In the genomic region with DNA sequence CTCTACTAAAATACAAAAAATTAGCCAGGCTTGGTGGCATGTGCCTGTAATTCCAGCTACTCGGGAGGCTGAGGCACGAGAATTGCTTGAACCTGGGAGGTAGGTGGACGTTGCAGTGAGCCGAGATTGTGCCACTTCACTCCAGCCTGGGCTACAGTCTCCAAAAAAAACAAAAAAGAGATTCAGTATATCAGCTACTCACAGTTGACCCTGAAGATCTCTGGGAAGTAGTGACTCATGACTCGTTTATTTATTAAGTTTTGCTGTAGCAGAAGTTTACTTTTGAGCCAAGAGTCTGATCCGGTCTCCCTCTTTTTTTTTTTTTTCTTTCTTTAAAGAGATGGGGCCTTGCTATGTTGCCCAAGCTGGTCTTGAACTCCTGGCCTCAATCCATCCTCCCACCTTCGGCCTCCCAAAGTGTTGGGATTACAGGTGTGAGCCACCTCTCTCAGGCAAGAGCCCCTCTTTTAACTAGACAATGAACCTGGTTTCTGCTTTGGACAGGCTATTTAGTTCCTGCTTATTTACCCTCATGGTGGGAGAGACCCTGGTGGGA, we compare ENCODE assay signal across 6 cellular contexts. TPM values are rescaled to one million over a fixed set of nuclear protein-coding genes. Genes with fewer than 3 reads are reported as not detected.
DNase-seq lines count a peak whose midpoint lies in the region; ATAC-seq lines count a peak whose summit lies in the region.

No MANE protein-coding gene starts in this region.

- no peak overlapping the region for H3K4me3 Mint-ChIP-seq in memory B cell

- no peak overlapping the region for H2BK12ac ChIP-seq in trophoblast cell (ENCODE audit: low read length)

- peaks cover 7% of the 10 kb centered on the region for H3K79me1 ChIP-seq in trophoblast cell (ENCODE audit: low read length)

- no peak overlapping the region for H2AFZ ChIP-seq in trophoblast cell (ENCODE audit: insufficient read depth, low read length, poor library complexity)

- H3K4me2 ChIP-seq in trophoblast cell (ENCODE audit: low read length): no peak overlapping the region

- H3K27me3 Mint-ChIP-seq in memory B cell: no peaks in the 10 kb centered on the region

- WGBS in trophoblast cell (ENCODE audit: extremely low coverage, insufficient coverage, insufficient read length): no CpG with 5 or more reads among the region's 7 CpGs

- H3K9ac ChIP-seq in trophoblast cell (ENCODE audit: low read length): no peak overlapping the region

- H2BK120ac ChIP-seq in trophoblast cell (ENCODE audit: insufficient read depth, low read length, poor library complexity): no peak overlapping the region

- no peak overlapping the region for H4K8ac ChIP-seq in trophoblast cell (ENCODE audit: low read depth, low read length)

- H3K9me3 Mint-ChIP-seq in activated naive CD4-positive, alpha-beta T cell treated with anti-CD3 and anti-CD28 coated beads, Interleukin-2, amount 50 U/mL, for 72 hours: no peaks in the 10 kb centered on the region
- no peaks in the 10 kb centered on the region for H3K9me3 Mint-ChIP-seq in memory B cell

- no peak overlapping the region for H3K14ac ChIP-seq in trophoblast cell (ENCODE audit: low read length)

- no peak overlapping the region for H3K4ac ChIP-seq in trophoblast cell (ENCODE audit: low read depth, low read length)

- no peak overlapping the region for H3K4me3 ChIP-seq in trophoblast cell (ENCODE audit: low read depth, low read length)

- no peak overlapping the region for H2AK5ac ChIP-seq in trophoblast cell (ENCODE audit: low read length)

- DNase-seq in COLO829 (ENCODE audit: low spot score) (peak; percentile 88), memory B cell (ENCODE audit: low spot score in 2 of 2) (no peak), hypothalamus (lab: John Stamatoyannopoulos, UW) (no peak), trophoblast cell (no peak)
- DNase-seq in activated naive CD4-positive, alpha-beta T cell treated with anti-CD3 and anti-CD28 coated beads, Interleukin-2, amount 50 U/mL, for 72 hours (ENCODE audit: low spot score in 2 of 2): no peak

- no peak overlapping the region for H3K23ac ChIP-seq in trophoblast cell (ENCODE audit: low read length)

- no peak overlapping the region for H4K12ac ChIP-seq in trophoblast cell (ENCODE audit: low read depth, low read length)

- H4K91ac ChIP-seq in trophoblast cell (ENCODE audit: low read depth, low read length): no peak overlapping the region

- no peak overlapping the region for H3K27ac ChIP-seq in trophoblast cell (ENCODE audit: low read depth, low read length)

- H2BK5ac ChIP-seq in trophoblast cell (ENCODE audit: low read depth, low read length, poor library complexity): no peak overlapping the region

- peaks cover 7% of the 10 kb centered on the region in 2 experiments for H3K4me1 ChIP-seq in trophoblast cell (ENCODE audit: control insufficient read depth in 1 of 2, insufficient read depth in 2 of 2, low read length in 2 of 2)

- H3K18ac ChIP-seq in trophoblast cell (ENCODE audit: low read length): no peak overlapping the region

- peak overlapping the region; percentile 89 to 98 for H3K27ac Mint-ChIP-seq in activated naive CD4-positive, alpha-beta T cell treated with anti-CD3 and anti-CD28 coated beads, Interleukin-2, amount 50 U/mL, for 72 hours
- peak overlapping the region; percentile 41 for H3K27ac Mint-ChIP-seq in memory B cell

- no peaks in the 10 kb centered on the region for H3K27me3 ChIP-seq in trophoblast cell (ENCODE audit: insufficient read depth, low read length)

- peaks cover under 1% of the 10 kb centered on the region in 2 experiments for H3K36me3 ChIP-seq in trophoblast cell (ENCODE audit: control insufficient read depth in 1 of 2, insufficient read depth in 2 of 2, low read length in 2 of 2)

- no peak for ATAC-seq in activated naive CD4-positive, alpha-beta T cell treated with anti-CD3 and anti-CD28 coated beads, Interleukin-2, amount 50 U/mL, for 72 hours
- no peak for ATAC-seq in memory B cell (ENCODE audit: low read depth)
- no peak for ATAC-seq in GM18520 (IDR thresholded peaks at IDR 0.05; ENCODE audit: unreplicated experiment)

- peaks cover 26 to 29% of the 10 kb centered on the region in 2 donors for H3K36me3 Mint-ChIP-seq in activated naive CD4-positive, alpha-beta T cell treated with anti-CD3 and anti-CD28 coated beads, Interleukin-2, amount 50 U/mL, for 72 hours
- peaks cover 1% of the 10 kb centered on the region for H3K36me3 Mint-ChIP-seq in memory B cell

- H3K79me2 ChIP-seq in trophoblast cell (ENCODE audit: control insufficient read depth, insufficient read depth, low read length, poor library complexity): peaks cover 2% of the 10 kb centered on the region

- no peaks in the 10 kb centered on the region for H3K9me3 ChIP-seq in trophoblast cell (ENCODE audit: insufficient read depth, low read depth, low read length)

- H3K4me1 Mint-ChIP-seq in memory B cell: peaks cover 30% of the 10 kb centered on the region

RNA-seq across cellular contexts. Expression of a gene that starts 4.4 kb away (rescaled TPM):
- 100 to 1,000 TPM in 1 of 2 donors, 10 to 100 TPM in 1; 77.6 to 168 TPM for total RNA-seq in activated naive CD4-positive, alpha-beta T cell treated with anti-CD3 and anti-CD28 coated beads, Interleukin-2, amount 50 U/mL, for 72 hours
- polyA plus RNA-seq in trophoblast cell (2013): 24.4 and 24.5 TPM in 2 replicates

RNA-seq across cellular contexts. Expression of a gene that starts 8.7 kb away (rescaled TPM):
- 10 to 100 TPM; 20.2 to 40.0 TPM for total RNA-seq in activated naive CD4-positive, alpha-beta T cell treated with anti-CD3 and anti-CD28 coated beads, Interleukin-2, amount 50 U/mL, for 72 hours
- 33.5 and 34.4 TPM in 2 replicates for polyA plus RNA-seq in trophoblast cell (2013)

RNA-seq across cellular contexts. Expression of a gene that starts 12.7 kb away (rescaled TPM):
- 1 to 10 TPM; 1.4 to 5.9 TPM for total RNA-seq in activated naive CD4-positive, alpha-beta T cell treated with anti-CD3 and anti-CD28 coated beads, Interleukin-2, amount 50 U/mL, for 72 hours
- 3.9 and 4.1 TPM in 2 replicates for polyA plus RNA-seq in trophoblast cell (2013)

RNA-seq across cellular contexts. Expression of a gene that starts 18.3 kb away (rescaled TPM):
- 100 to 1,000 TPM; 285 to 386 TPM for total RNA-seq in activated naive CD4-positive, alpha-beta T cell treated with anti-CD3 and anti-CD28 coated beads, Interleukin-2, amount 50 U/mL, for 72 hours
- polyA plus RNA-seq in trophoblast cell (2013): 151 and 161 TPM in 2 replicates

RNA-seq across cellular contexts. Expression of a gene that starts 34.1 kb away (rescaled TPM):
- total RNA-seq in activated naive CD4-positive, alpha-beta T cell treated with anti-CD3 and anti-CD28 coated beads, Interleukin-2, amount 50 U/mL, for 72 hours: 100 to 1,000 TPM; 151 to 268 TPM
- 75.9 and 76.3 TPM in 2 replicates for polyA plus RNA-seq in trophoblast cell (2013)
